In the genomic region with DNA sequence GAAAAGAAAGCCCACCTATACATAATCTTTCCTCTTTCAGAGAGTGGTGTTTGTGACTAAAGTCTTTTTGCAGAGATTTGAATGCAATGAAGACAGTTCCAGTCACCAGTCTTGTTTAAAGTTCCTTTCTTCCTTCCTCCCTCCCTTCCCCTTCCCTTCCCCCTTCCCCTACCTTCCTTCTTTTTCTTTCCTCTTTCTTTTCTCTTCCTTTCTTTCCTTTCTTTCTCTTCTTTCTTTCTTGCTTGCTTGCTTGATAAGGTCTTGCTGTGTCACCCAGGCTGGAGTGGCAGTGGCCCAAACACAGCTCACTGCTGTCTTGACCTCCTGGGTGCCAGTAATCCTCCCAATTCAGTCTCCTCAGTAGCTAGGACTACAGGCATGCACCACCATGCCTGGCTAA, we compare ENCODE assay signal across 36 cellular contexts. TPM values are rescaled to one million over a fixed set of nuclear protein-coding genes. Genes with fewer than 3 reads are reported as not detected.
"Had no signal": no experiment of that assay in that cellular context is flagged by ENCODE, and none has a peak within 500 bp of the region (broad histone marks: within the 10 kb centered on the region; RNA-seq: fewer than 3 reads in every experiment).

No MANE protein-coding gene starts in this region.

- H3K36me3 Mint-ChIP-seq: activated CD4-positive, alpha-beta memory T cell treated with anti-CD3 and anti-CD28 coated beads for 36 hours; activated naive CD4-positive, alpha-beta T cell treated with anti-CD3 and anti-CD28 coated beads, Interleukin-2, amount 50 U/mL, for 72 hours; activated naive CD8-positive, alpha-beta T cell treated with anti-CD3 and anti-CD28 coated beads for 36 hours had no signal

- H3K36me3 ChIP-seq: adrenal gland, brain microvascular endothelial cell, breast epithelium had no signal

- H3K4me3 ChIP-seq: adrenal gland, body of pancreas, breast epithelium had no signal

- DNase-seq: activated B cell treated with CpG ODN at 0.5 μM for 24 hours; activated CD4-positive, alpha-beta memory T cell treated with anti-CD3 and anti-CD28 coated beads for 36 hours; activated CD4-positive, alpha-beta T cell treated with anti-CD3 and anti-CD28 coated beads for 4 hours; activated CD4-positive, alpha-beta T cell treated with anti-CD3 and anti-CD28 coated beads, Interleukin-2, amount 10 ng/mL, durations not matched to agents 24 days and 14 days; activated CD4-positive, alpha-beta T cell treated with anti-CD3 and anti-CD28 coated beads, Interleukin-2, amount 50 U/mL, for 1 hour; activated CD4-positive, alpha-beta T cell treated with anti-CD3 and anti-CD28 coated beads, Interleukin-2, amount 50 U/mL, for 4 hours; activated CD4-positive, CD25-positive, alpha-beta regulatory T cell treated with anti-CD3 and anti-CD28 coated beads, Interleukin-2, amount 50 U/mL, for 72 hours; activated CD8-positive, alpha-beta memory T cell treated with anti-CD3 and anti-CD28 coated beads, Interleukin-2, amount 50 U/mL, for 4 hours; activated CD8-positive, alpha-beta T cell treated with anti-CD3 and anti-CD28 coated beads for 36 hours; activated effector memory CD4-positive, alpha-beta T cell treated with anti-CD3 and anti-CD28 coated beads, Interleukin-2, amount 50 U/mL, for 16 hours; activated gamma-delta T cell treated with Interleukin-2 at 50 U/mL for 16 hours; activated naive CD4-positive, alpha-beta T cell; activated naive CD4-positive, alpha-beta T cell treated with anti-CD3 and anti-CD28 coated beads for 36 hours; activated naive CD4-positive, alpha-beta T cell treated with anti-CD3 and anti-CD28 coated beads, Interleukin-2, amount 50 U/mL, for 16 hours; activated naive CD8-positive, alpha-beta T cell treated with anti-CD3 and anti-CD28 coated beads for 36 hours; activated T-cell treated with anti-CD3 and anti-CD28 coated beads for 4 hours; activated T-cell treated with anti-CD3 and anti-CD28 coated beads, Interleukin-2, amount 50 U/mL, for 1 hour; activated T-cell treated with anti-CD3 and anti-CD28 coated beads, Interleukin-2, amount 50 U/mL, for 4 hours; activated T-cell treated with anti-CD3 and anti-CD28 coated beads, Interleukin-2, amount 50 U/mL, for 72 hours; adrenal gland; amniotic stem cell; aorta; body of pancreas; brain microvascular endothelial cell; central memory CD4-positive, alpha-beta T cell; T-helper 2 cell; T-helper 9 cell had no signal

- H3K27me3 ChIP-seq: adrenal gland, body of pancreas, brain microvascular endothelial cell, breast epithelium had no signal

- H3K4me1 Mint-ChIP-seq: activated B cell treated with CpG ODN at 0.5 μM for 24 hours; activated CD4-positive, alpha-beta T cell treated with anti-CD3 and anti-CD28 coated beads, Interleukin-2, amount 10 ng/mL, durations not matched to agents 24 days and 14 days; activated naive CD8-positive, alpha-beta T cell treated with anti-CD3 and anti-CD28 coated beads for 36 hours; activated T-helper 17 cell treated with anti-CD3 and anti-CD28 coated beads, Interleukin-2, amount 50 U/mL, for 72 hours had no signal

- ATAC-seq: activated CD8-positive, alpha-beta T cell treated with anti-CD3 and anti-CD28 coated beads for 36 hours; activated naive CD4-positive, alpha-beta T cell treated with anti-CD3 and anti-CD28 coated beads, Interleukin-2, amount 50 U/mL, for 72 hours; activated T-cell treated with anti-CD3 and anti-CD28 coated beads, Interleukin-2, amount 50 U/mL, for 4 hours; activated T-cell treated with anti-CD3 and anti-CD28 coated beads, Interleukin-2, amount 50 U/mL, for 72 hours; activated T-helper 17 cell treated with anti-CD3 and anti-CD28 coated beads, Interleukin-2, amount 50 U/mL, for 72 hours; body of pancreas had no signal

- H3K27ac Mint-ChIP-seq: activated B cell treated with CpG ODN at 0.5 μM for 24 hours; activated CD4-positive, alpha-beta memory T cell treated with anti-CD3 and anti-CD28 coated beads for 36 hours; activated CD4-positive, alpha-beta T cell treated with anti-CD3 and anti-CD28 coated beads, Interleukin-2, amount 10 ng/mL, durations not matched to agents 24 days and 14 days; activated CD8-positive, alpha-beta T cell treated with anti-CD3 and anti-CD28 coated beads for 36 hours; activated naive CD4-positive, alpha-beta T cell treated with anti-CD3 and anti-CD28 coated beads for 36 hours; activated naive CD8-positive, alpha-beta T cell treated with anti-CD3 and anti-CD28 coated beads for 36 hours; activated T-cell treated with anti-CD3 and anti-CD28 coated beads, Interleukin-2, amount 50 U/mL, for 72 hours; activated T-helper 1 cell treated with anti-CD3 and anti-CD28 coated beads, Interleukin-12 subunit alpha, Interleukin-12 subunit beta, Interleukin-2, Interleukin-4 antibody, amounts not matched to agents 30 ng/mL and 10 ng/mL and 1 ng/mL, durations not matched to agents 14 hours and 24 hours and 36 hours; activated T-helper 17 cell treated with anti-CD3 and anti-CD28 coated beads, Interleukin-2, amount 50 U/mL, for 72 hours; T-helper 2 cell treated with Interferon-gamma antibody and Interleukin-4, amounts not matched to agents 5 μg/mL and 100 μg/mL, for 36 hours had no signal

- H3K27ac ChIP-seq: adrenal gland, body of pancreas, brain microvascular endothelial cell, breast epithelium, VCaP had no signal

- H3K9me3 ChIP-seq: adrenal gland, body of pancreas, breast epithelium had no signal

- H3K27me3 Mint-ChIP-seq: activated B cell treated with CpG ODN at 0.5 μM for 24 hours; activated CD4-positive, alpha-beta T cell treated with anti-CD3 and anti-CD28 coated beads, Interleukin-2, amount 10 ng/mL, durations not matched to agents 24 days and 14 days; activated CD8-positive, alpha-beta T cell treated with anti-CD3 and anti-CD28 coated beads for 36 hours had no signal

- H3K4me1 ChIP-seq: adrenal gland, body of pancreas, breast epithelium had no signal

- H3K9me3 Mint-ChIP-seq: activated B cell treated with CpG ODN at 0.5 μM for 24 hours; activated CD4-positive, alpha-beta memory T cell treated with anti-CD3 and anti-CD28 coated beads for 36 hours; activated CD4-positive, alpha-beta T cell treated with anti-CD3 and anti-CD28 coated beads, Interleukin-2, amount 10 ng/mL, durations not matched to agents 24 days and 14 days; activated CD8-positive, alpha-beta T cell treated with anti-CD3 and anti-CD28 coated beads for 36 hours; activated naive CD4-positive, alpha-beta T cell treated with anti-CD3 and anti-CD28 coated beads for 36 hours; activated naive CD4-positive, alpha-beta T cell treated with anti-CD3 and anti-CD28 coated beads, Interleukin-2, amount 50 U/mL, for 72 hours; activated naive CD8-positive, alpha-beta T cell treated with anti-CD3 and anti-CD28 coated beads for 36 hours; activated T-cell treated with anti-CD3 and anti-CD28 coated beads, Interleukin-2, amount 50 U/mL, for 4 hours; activated T-cell treated with anti-CD3 and anti-CD28 coated beads, Interleukin-2, amount 50 U/mL, for 72 hours; activated T-helper 1 cell treated with anti-CD3 and anti-CD28 coated beads, Interleukin-12 subunit alpha, Interleukin-12 subunit beta, Interleukin-2, Interleukin-4 antibody, amounts not matched to agents 30 ng/mL and 10 ng/mL and 1 ng/mL, durations not matched to agents 14 hours and 24 hours and 36 hours; activated T-helper 17 cell treated with anti-CD3 and anti-CD28 coated beads, Interleukin-2, amount 50 U/mL, for 72 hours; T-helper 2 cell treated with Interferon-gamma antibody and Interleukin-4, amounts not matched to agents 5 μg/mL and 100 μg/mL, for 36 hours had no signal

- H3K4me3 Mint-ChIP-seq: activated B cell treated with CpG ODN at 0.5 μM for 24 hours; activated CD4-positive, alpha-beta memory T cell treated with anti-CD3 and anti-CD28 coated beads for 36 hours; activated CD4-positive, alpha-beta T cell treated with anti-CD3 and anti-CD28 coated beads, Interleukin-2, amount 10 ng/mL, durations not matched to agents 24 days and 14 days; activated CD8-positive, alpha-beta T cell treated with anti-CD3 and anti-CD28 coated beads for 36 hours; activated naive CD4-positive, alpha-beta T cell treated with anti-CD3 and anti-CD28 coated beads for 36 hours; activated naive CD8-positive, alpha-beta T cell treated with anti-CD3 and anti-CD28 coated beads for 36 hours; activated T-cell treated with anti-CD3 and anti-CD28 coated beads, Interleukin-2, amount 50 U/mL, for 4 hours; activated T-cell treated with anti-CD3 and anti-CD28 coated beads, Interleukin-2, amount 50 U/mL, for 72 hours; activated T-helper 1 cell treated with anti-CD3 and anti-CD28 coated beads, Interleukin-12 subunit alpha, Interleukin-12 subunit beta, Interleukin-2, Interleukin-4 antibody, amounts not matched to agents 30 ng/mL and 10 ng/mL and 1 ng/mL, durations not matched to agents 14 hours and 24 hours and 36 hours; activated T-helper 17 cell treated with anti-CD3 and anti-CD28 coated beads, Interleukin-2, amount 50 U/mL, for 72 hours; T-helper 2 cell treated with Interferon-gamma antibody and Interleukin-4, amounts not matched to agents 5 μg/mL and 100 μg/mL, for 36 hours had no signal

- FAIRE-seq: astrocyte, TTC549 had no signal

RNA-seq across cellular contexts. Expression of gene ASB5, which starts 19.0 kb away (rescaled TPM):
- total RNA-seq: activated B cell treated with CpG ODN at 0.5 μM for 24 hours; activated CD4-positive, alpha-beta memory T cell treated with anti-CD3 and anti-CD28 coated beads for 36 hours; activated CD4-positive, alpha-beta T cell treated with anti-CD3 and anti-CD28 coated beads, Interleukin-2, amount 10 ng/mL, durations not matched to agents 24 days and 14 days; activated CD8-positive, alpha-beta memory T cell treated with anti-CD3 and anti-CD28 coated beads for 36 hours; activated CD8-positive, alpha-beta T cell treated with anti-CD3 and anti-CD28 coated beads for 36 hours; activated naive CD4-positive, alpha-beta T cell treated with anti-CD3 and anti-CD28 coated beads for 36 hours; activated naive CD4-positive, alpha-beta T cell treated with anti-CD3 and anti-CD28 coated beads, Interleukin-2, amount 50 U/mL, for 72 hours; activated naive CD8-positive, alpha-beta T cell treated with anti-CD3 and anti-CD28 coated beads for 36 hours; activated T-cell treated with anti-CD3 and anti-CD28 coated beads, Interleukin-2, amount 50 U/mL, for 4 hours; activated T-cell treated with anti-CD3 and anti-CD28 coated beads, Interleukin-2, amount 50 U/mL, for 72 hours; activated T-helper 1 cell treated with anti-CD3 and anti-CD28 coated beads, Interleukin-12 subunit alpha, Interleukin-12 subunit beta, Interleukin-2, Interleukin-4 antibody, amounts not matched to agents 30 ng/mL and 10 ng/mL and 1 ng/mL, durations not matched to agents 14 hours and 24 hours and 36 hours; activated T-helper 17 cell treated with anti-CD3 and anti-CD28 coated beads, Interleukin-2, amount 50 U/mL, for 72 hours; aorta; body of pancreas; breast epithelium had no signal
